In the genomic region with DNA sequence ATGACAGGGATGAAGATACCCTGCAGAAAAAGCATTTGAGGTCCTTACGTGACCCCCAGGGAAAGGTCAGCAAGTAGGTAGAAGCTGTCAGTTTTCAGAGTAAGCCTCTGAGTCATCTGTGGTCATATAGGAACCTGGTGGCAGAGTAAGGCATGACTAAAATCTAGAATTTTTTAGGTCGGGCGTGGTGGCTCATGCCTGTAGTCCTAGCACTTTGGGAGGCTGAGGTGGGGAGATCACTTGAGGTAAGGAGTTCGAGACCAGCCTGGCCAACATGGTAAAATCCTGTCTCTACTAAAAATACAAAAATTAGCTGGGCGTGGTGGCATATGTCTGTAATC, we compare ENCODE assay signal across 8 cellular contexts. TPM values are rescaled to one million over a fixed set of nuclear protein-coding genes. Genes with fewer than 3 reads are reported as not detected.
A peak's percentile ranks its signal among the peaks of the same experiment; 100 is the strongest.
DNase-seq lines count a peak whose midpoint lies in the region; ATAC-seq, FAIRE-seq and TF ChIP-seq lines count a peak whose summit lies in the region.
"Not testable (repeated sequence)": the region's sequence is repeated elsewhere in the genome, so short reads cannot be mapped to it uniquely, and the experiment has no call there.

No MANE protein-coding gene starts in this region.

- POLR2A ChIA-PET in activated CD4-positive, alpha-beta memory T cell treated with anti-CD3 and anti-CD28 coated beads, Interleukin-2, amount 10 ng/mL, durations not matched to agents 7 days and 5 days (lab: Charles Lee), result interaction anchor here (1.3 to 1.5 kb wide), 2 partner anchors 56 to 241 kb away, joined by 3 to 4 read pairs; no protein-coding TSS in a partner anchor

- not testable (repeated sequence) for H3K36me3 Mint-ChIP-seq in activated CD4-positive, alpha-beta memory T cell treated with anti-CD3 and anti-CD28 coated beads, Interleukin-2, amount 10 ng/mL, durations not matched to agents 7 days and 5 days (ENCODE audit: low read depth); activated naive CD4-positive, alpha-beta T cell treated with anti-CD3 and anti-CD28 coated beads for 36 hours (ENCODE audit: low read depth)

- H3K27me3 Mint-ChIP-seq in activated CD4-positive, alpha-beta memory T cell treated with anti-CD3 and anti-CD28 coated beads, Interleukin-2, amount 10 ng/mL, durations not matched to agents 7 days and 5 days; activated naive CD4-positive, alpha-beta T cell treated with anti-CD3 and anti-CD28 coated beads for 36 hours (ENCODE audit: low read depth): not testable (repeated sequence)

- H3K36me3 ChIP-seq in RWPE2 (ENCODE audit: low read depth) (peaks cover 11% of the 10 kb centered on the region; the same call in 1 of the 2 replicates), esophagus squamous epithelium (peaks cover 0 to 94% (median 17%) of the 10 kb centered on the region in 3 donors)

- WGBS in esophagus squamous epithelium, 2 donors, result 49 to 61% methylated on average over 5 of the region's 5 CpGs

- DNase-seq in GM13976 (ENCODE audit: low spot score) (peak; percentile 56), HS-27A (ENCODE audit: low read depth) (peak; percentile 7), urothelium cell line (ENCODE audit: low spot score) (peak; percentile 37)
- not testable (repeated sequence) for DNase-seq in RWPE2 (ENCODE audit: low spot score); esophagus squamous epithelium (lab: John Stamatoyannopoulos, UW)
- DNase-seq in activated CD4-positive, alpha-beta memory T cell treated with anti-CD3 and anti-CD28 coated beads, Interleukin-2, amount 10 ng/mL, durations not matched to agents 7 days and 5 days, result peak; percentile 68
- DNase-seq in activated naive CD4-positive, alpha-beta T cell treated with anti-CD3 and anti-CD28 coated beads for 36 hours, result peak; percentile 71
- peak; percentile 22 for DNase-seq in stimulated activated CD4-positive, alpha-beta T cell treated with anti-CD3 and anti-CD28 coated beads, Interleukin-4, amount 100 ng/mL, for 1 hour

- not testable (repeated sequence) for H3K4me3 ChIP-seq in RWPE2 (ENCODE audit: severe bottlenecking); esophagus squamous epithelium

- in situ Hi-C loops in GM13976 (cut with MboI; ENCODE audit: low sequenced_read_pairs, unreplicated experiment), result not testable (repeated sequence)

- TF ChIP-seq POLR2A in esophagus squamous epithelium (IDR thresholded peaks at IDR 0.05), result not testable (repeated sequence)

- not testable (repeated sequence) for H3K27ac Mint-ChIP-seq in activated CD4-positive, alpha-beta memory T cell treated with anti-CD3 and anti-CD28 coated beads, Interleukin-2, amount 10 ng/mL, durations not matched to agents 7 days and 5 days; activated naive CD4-positive, alpha-beta T cell treated with anti-CD3 and anti-CD28 coated beads for 36 hours

- H3K4me1 ChIP-seq in RWPE2 (ENCODE audit: insufficient read depth, poor library complexity, severe bottlenecking), result peaks cover 19% of the 10 kb centered on the region
- peaks cover 0 to 24% (median 5%) of the 10 kb centered on the region in 3 donors for H3K4me1 ChIP-seq in esophagus squamous epithelium

- CTCF ChIA-PET in activated CD4-positive, alpha-beta memory T cell treated with anti-CD3 and anti-CD28 coated beads, Interleukin-2, amount 10 ng/mL, durations not matched to agents 7 days and 5 days (lab: Charles Lee), result interaction anchor here (1.5 kb wide), 1 partner anchor 26 kb away, joined by 3 read pairs; no protein-coding TSS in a partner anchor
- CTCF ChIA-PET in activated naive CD4-positive, alpha-beta T cell treated with anti-CD3 and anti-CD28 coated beads for 36 hours (lab: Charles Lee), result not testable (repeated sequence)

- not testable (repeated sequence) for H3K27me3 ChIP-seq in RWPE2 (ENCODE audit: insufficient read depth, poor library complexity, severe bottlenecking); esophagus squamous epithelium

- intact Hi-C loops in activated naive CD4-positive, alpha-beta T cell treated with anti-CD3 and anti-CD28 coated beads for 36 hours (cut with micrococcal nuclease); esophagus squamous epithelium (cut with DNase I): not testable (repeated sequence)

- not testable (repeated sequence) for H3K4me3 Mint-ChIP-seq in activated CD4-positive, alpha-beta memory T cell treated with anti-CD3 and anti-CD28 coated beads, Interleukin-2, amount 10 ng/mL, durations not matched to agents 7 days and 5 days; activated naive CD4-positive, alpha-beta T cell treated with anti-CD3 and anti-CD28 coated beads for 36 hours

- H3K4me1 Mint-ChIP-seq in activated CD4-positive, alpha-beta memory T cell treated with anti-CD3 and anti-CD28 coated beads, Interleukin-2, amount 10 ng/mL, durations not matched to agents 7 days and 5 days, result peaks cover 21% of the 10 kb centered on the region
- H3K4me1 Mint-ChIP-seq in activated naive CD4-positive, alpha-beta T cell treated with anti-CD3 and anti-CD28 coated beads for 36 hours (ENCODE audit: low read depth), result not testable (repeated sequence)

- H3K9me3 ChIP-seq in RWPE2 (ENCODE audit: severe bottlenecking); esophagus squamous epithelium: not testable (repeated sequence)

- H3K27ac ChIP-seq in RWPE2 (ENCODE audit: poor library complexity, severe bottlenecking) (peak overlapping the region; percentile 60), esophagus squamous epithelium (peak overlapping the region in 3 of 4 donors; percentile 5 to 42 (median 22))

- TF ChIP-seq CTCF in GM13976 (IDR thresholded peaks at IDR 0.05; ENCODE audit: borderline replicate concordance, control extremely low read depth, extremely low read depth, insufficient read depth, missing control alignments); RWPE2 (IDR thresholded peaks at IDR 0.05; ENCODE audit: poor library complexity, severe bottlenecking): not testable (repeated sequence)
- TF ChIP-seq CTCF in esophagus squamous epithelium (IDR thresholded peaks at IDR 0.05), result peak in 1 of 6 experiments; percentile 40

- not testable (repeated sequence) for FAIRE-seq in urothelium cell line (lab: Jason Lieb, UNC)

- not testable (repeated sequence) for H3K9me3 Mint-ChIP-seq in activated CD4-positive, alpha-beta memory T cell treated with anti-CD3 and anti-CD28 coated beads, Interleukin-2, amount 10 ng/mL, durations not matched to agents 7 days and 5 days; activated naive CD4-positive, alpha-beta T cell treated with anti-CD3 and anti-CD28 coated beads for 36 hours

- peak; percentile 72 for ATAC-seq in RWPE2 (ENCODE audit: low read depth)

RNA-seq across cellular contexts. Expression of gene CDAN1, which starts 56.8 kb away (rescaled TPM):
- total RNA-seq in activated CD4-positive, alpha-beta memory T cell treated with anti-CD3 and anti-CD28 coated beads, Interleukin-2, amount 10 ng/mL, durations not matched to agents 7 days and 5 days, result 10 to 100 TPM; 22.1 to 26.2 TPM
- 10 to 100 TPM; 19.9 to 21.9 TPM for total RNA-seq in activated naive CD4-positive, alpha-beta T cell treated with anti-CD3 and anti-CD28 coated beads for 36 hours
- 1 to 10 TPM; 7.8 to 9.7 (median 8.6) TPM for total RNA-seq in esophagus squamous epithelium
